8 cellular contexts compared by ENCODE assay signal in genomic region chr2:88059979-88060906, GRCh38.
A peak's percentile ranks its signal among the peaks of the same experiment; 100 is the strongest.
DNase-seq lines count a peak whose midpoint lies in the region; ATAC-seq and TF ChIP-seq lines count a peak whose summit lies in the region.

No MANE protein-coding gene starts in this region.

- DNase-seq in stimulated activated CD8-positive, alpha-beta memory T cell treated with anti-CD3 and anti-CD28 coated beads, Interleukin-12 subunit alpha, Interleukin-12 subunit beta, amount 100 ng/mL, for 1 hour (ENCODE audit: low read depth) = peak; percentile 23
- DNase-seq in stimulated activated CD8-positive, alpha-beta memory T cell treated with anti-CD3 and anti-CD28 coated beads, Interleukin-4, amount 100 ng/mL, for 48 hours = no peak
- peak; percentile 27 for DNase-seq in NCI-H2081 treated with DMSO at 0.1 percent for 48 hours (lab: John Stamatoyannopoulos, UW)
- peak; percentile 18 for DNase-seq in fibroblast of the conjunctiva (ENCODE audit: low read depth)
- peak; percentile 74 for DNase-seq in pons (ENCODE audit: low spot score)

- no peak overlapping the region for H3K27ac ChIP-seq in VCaP

- peak; percentile 90 for TF ChIP-seq CTCF in VCaP (conservative IDR thresholded peaks at IDR 0.05)

- peak; percentile 31 for ATAC-seq in HG02610 (IDR thresholded peaks at IDR 0.05; ENCODE audit: unreplicated experiment)
- ATAC-seq in HG03196 (IDR thresholded peaks at IDR 0.05; ENCODE audit: unreplicated experiment) = no peak
